In the genomic region with DNA sequence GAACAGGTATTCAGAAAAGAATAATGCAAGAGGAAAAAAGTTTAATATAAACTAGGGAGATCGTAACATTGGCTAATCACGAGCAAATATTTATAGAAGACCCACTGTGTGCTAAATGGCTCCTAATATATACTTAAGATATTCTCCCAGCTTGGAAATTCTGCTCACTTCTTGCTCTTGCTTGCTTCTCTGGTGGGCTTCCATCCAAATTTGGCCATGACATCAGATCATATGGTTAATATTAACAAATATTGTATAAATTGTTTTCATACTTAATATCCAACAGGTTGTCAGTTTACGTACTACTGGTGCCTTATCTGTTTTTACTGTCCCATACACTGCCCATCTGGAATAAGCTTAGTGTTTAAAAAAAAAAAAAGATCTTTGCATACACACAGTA, we compare ENCODE assay signal across 8 cellular contexts. TPM values are rescaled to one million over a fixed set of nuclear protein-coding genes. Genes with fewer than 3 reads are reported as not detected.
DNase-seq lines count a peak whose midpoint lies in the region; ATAC-seq and TF ChIP-seq lines count a peak whose summit lies in the region.

No MANE protein-coding gene starts in this region.

- no peaks in the 10 kb centered on the region for H3K9me2 ChIP-seq in GM23248 (ENCODE audit: insufficient read depth)

- intact Hi-C loops in sciatic nerve (cut with DNase I) = no loop called here

- no peak for ATAC-seq in sciatic nerve

- H3K27me3 ChIP-seq in GM23248 (replicated peaks; ENCODE audit: insufficient read depth) (no peaks in the 10 kb centered on the region), skeletal muscle tissue (ENCODE audit: control insufficient read depth in 3 of 3, insufficient read depth in 3 of 3, low read length in 3 of 3) (no peaks in the 10 kb centered on the region)

- TF ChIP-seq CTCF in VCaP (conservative IDR thresholded peaks at IDR 0.05) (no peak), fibroblast of villous mesenchyme (IDR thresholded peaks at IDR 0.05; ENCODE audit: insufficient read depth, low read depth, low read length) (no peak)

- peaks cover 25% of the 10 kb centered on the region for H3K4me1 ChIP-seq in GM23248 (ENCODE audit: insufficient read depth)
- H3K4me1 ChIP-seq in skeletal muscle tissue (ENCODE audit: control insufficient read depth in 3 of 3, insufficient read depth in 3 of 3, low read length in 3 of 3) = peaks cover 3 to 35% (median 28%) of the 10 kb centered on the region in 3 donors

- 3 to 4% methylated on average over 3 of the region's 3 CpGs for WGBS in GM23248 (ENCODE audit: low coverage in 1 of 2, low lambda C conversion rate in 2 of 2, missing lambda C conversion rate in 2 of 2), 2 experiments

- peak overlapping the region; percentile 99 for H3K27ac ChIP-seq in GM23248
- H3K27ac ChIP-seq in VCaP = peak overlapping the region; percentile 100
- peak overlapping the region; percentile 97 for H3K27ac ChIP-seq in skeletal muscle tissue (ENCODE audit: low read depth, low read length)

- in situ Hi-C loops in GM23248 (cut with MboI) = no loop called here

- H4K20me1 ChIP-seq in GM23248 (ENCODE audit: insufficient read depth) = no peaks in the 10 kb centered on the region

- peak overlapping the region; percentile 80; the same call in 1 of the 2 replicates for H2AFZ ChIP-seq in GM23248

- H3K79me2 ChIP-seq in GM23248 (ENCODE audit: insufficient read depth) = peaks cover 58% of the 10 kb centered on the region

- peaks cover 73% of the 10 kb centered on the region for H3F3A ChIP-seq in GM23248 (ENCODE audit: insufficient read depth)

- H3K9me3 ChIP-seq in GM23248 (ENCODE audit: low read depth) (no peaks in the 10 kb centered on the region), skeletal muscle tissue (ENCODE audit: control insufficient read depth in 3 of 3, low read length in 3 of 3) (no peaks in the 10 kb centered on the region)

- H3K9ac ChIP-seq in GM23248 (peak overlapping the region; percentile 98), skeletal muscle tissue (ENCODE audit: low read depth in 1 of 3, low read length in 3 of 3) (peak overlapping the region in 2 of 3 donors; percentile 83 to 87)

- H3K36me3 ChIP-seq in GM23248 (ENCODE audit: low read depth) (peaks cover 20% of the 10 kb centered on the region), skeletal muscle tissue (ENCODE audit: control insufficient read depth in 3 of 3, insufficient read depth in 3 of 3, low read length in 3 of 3) (peaks cover 0 to 12% (median 4%) of the 10 kb centered on the region in 3 donors)

- peak overlapping the region; percentile 95 for H3K4me3 ChIP-seq in GM23248
- H3K4me3 ChIP-seq in fibroblast of villous mesenchyme (ENCODE audit: low read depth, low read length) = peak overlapping the region; percentile 83
- peak overlapping the region; percentile 78 to 90 (median 83) for H3K4me3 ChIP-seq in skeletal muscle tissue (ENCODE audit: low read length in 3 of 3)

- DNase-seq in GM23248 (peak; percentile 59), fibroblast of villous mesenchyme (ENCODE audit: low read depth) (peak; percentile 30), sciatic nerve (ENCODE audit: low spot score) (no peak), GDM1 (lab: John Stamatoyannopoulos, UW) (no peak), RPMI8226 (no peak)
- no peak for DNase-seq in activated CD4-positive, alpha-beta T cell treated with anti-CD3 and anti-CD28 coated beads, Interleukin-2, amount 50 U/mL, for 1 hour

- H3K4me2 ChIP-seq in GM23248 (ENCODE audit: unreplicated experiment) = peak overlapping the region; percentile 99

RNA-seq across cellular contexts. Expression of gene COX20, which starts 1.1 kb away (rescaled TPM):
- 21.5 and 21.9 TPM in 2 replicates for total RNA-seq in GM23248 (2014; rRNA removed; shearing (Covaris generic))
- polyA plus RNA-seq in GM23248 (2016; fragmentation: Nextera tagmentation; extraction: Ambion mirVana) = 86.5 and 88.0 TPM in 2 replicates
- total RNA-seq in fibroblast of villous mesenchyme (31.6 and 32.8 TPM in 2 replicates), skeletal muscle tissue (10.4 TPM), sciatic nerve (23.7 TPM)

RNA-seq across cellular contexts. Expression of gene HNRNPU, which starts 27.7 kb away (rescaled TPM):
- 226 and 227 TPM in 2 replicates for total RNA-seq in GM23248 (2014; rRNA removed; shearing (Covaris generic))
- polyA plus RNA-seq in GM23248 (2016; fragmentation: Nextera tagmentation; extraction: Ambion mirVana) = 166 and 173 TPM in 2 replicates
- total RNA-seq in fibroblast of villous mesenchyme (209 and 324 TPM in 2 replicates), skeletal muscle tissue (342 TPM), sciatic nerve (318 TPM)

Comparison
In these comparisons a context has a peak if more than half of its experiments do, and no peak if none do; other contexts are left out.
1. DNase-seq: peak in GM23248 (single experiment) and fibroblast of villous mesenchyme (single experiment); none in sciatic nerve (single experiment), GDM1 (single experiment), activated CD4-positive, alpha-beta T cell treated with anti-CD3 and anti-CD28 coated beads, Interleukin-2, amount 50 U/mL, for 1 hour (single experiment) and RPMI8226 (single experiment).
2. Peak in every context shown above with its lines, with median percentiles within 50 percentile points of each other: H3K27ac ChIP-seq and H3K4me3 ChIP-seq.